31 cellular contexts compared by ENCODE assay signal in genomic region chr1:43229831-43230780, GRCh38. TPM values are rescaled to one million over a fixed set of nuclear protein-coding genes. Genes with fewer than 3 reads are reported as not detected.
DNase-seq lines count a peak whose midpoint lies in the region; TF ChIP-seq lines count a peak whose summit lies in the region.
"Had no signal": no experiment of that assay in that cellular context is flagged by ENCODE, and none has a peak within 500 bp of the region (broad histone marks: within the 10 kb centered on the region; RNA-seq: fewer than 3 reads in every experiment).

No MANE protein-coding gene starts in this region.

- no peak overlapping the region for H3K4me2 ChIP-seq in mammary epithelial cell (ENCODE audit: insufficient read depth, low read depth, low read length)
- H3K4me2 ChIP-seq in mesenchymal stem cell (ENCODE audit: low read length, poor library complexity, severe bottlenecking), result no peak overlapping the region
- H3K4me2 ChIP-seq: SK-N-SH had no signal

- no TSS peak for BruUV-seq in mammary epithelial cell (replicated peaks; lab: Mats Ljungman, UMichigan)

- CTCF ChIA-PET in mammary epithelial cell (lab: Charles Lee; ENCODE audit: low non-redundant PET), result no interaction called here

- H3K9me3 ChIP-seq in breast epithelium, result no peaks in the 10 kb centered on the region
- H3K9me3 ChIP-seq in mammary epithelial cell (replicated peaks; ENCODE audit: insufficient read depth, low read length), result no peaks in the 10 kb centered on the region
- H3K9me3 ChIP-seq in esophagus muscularis mucosa, result no peaks in the 10 kb centered on the region
- no peaks in the 10 kb centered on the region for H3K9me3 ChIP-seq in mesenchymal stem cell (ENCODE audit: control insufficient read depth, low read length)
- H3K9me3 ChIP-seq: heart right ventricle, prostate gland, SK-N-SH had no signal

- TF ChIP-seq POLR2A in breast epithelium (IDR thresholded peaks at IDR 0.05), result no peak
- TF ChIP-seq POLR2A in esophagus muscularis mucosa (IDR thresholded peaks at IDR 0.05; ENCODE audit: low read depth), result no peak

- TF ChIP-seq EP300 in esophagus muscularis mucosa (IDR thresholded peaks at IDR 0.05), result no peak

- peak overlapping the region in 1 of 2 experiments; percentile 39 for H2BK12ac ChIP-seq in mesenchymal stem cell (ENCODE audit: low read length in 2 of 2)

- no peak overlapping the region for H2AFZ ChIP-seq in mammary epithelial cell (ENCODE audit: low read depth, low read length)
- peak overlapping the region; percentile 29 for H2AFZ ChIP-seq in mesenchymal stem cell (ENCODE audit: low read depth, low read length)

- in situ Hi-C loops in mammary epithelial cell (cut with MboI; ENCODE audit: low sequenced_read_pairs in 2 of 2), result loop anchor here (10.0 to 25.0 kb wide), 3 partner anchors 182 to 432 kb away; partner anchors contain the start of gene KDM4A (in 1 of the 2)

- H3K4ac ChIP-seq in mesenchymal stem cell (ENCODE audit: low read depth in 1 of 2, low read length in 2 of 2), result no peak overlapping the region

- H4K20me1 ChIP-seq in mammary epithelial cell (ENCODE audit: insufficient read depth, low read length), result no peaks in the 10 kb centered on the region

- H3K23ac ChIP-seq in mesenchymal stem cell (ENCODE audit: low read length in 2 of 2), result no peak overlapping the region

- H3K79me1 ChIP-seq in mesenchymal stem cell (replicated peaks; ENCODE audit: low read length, poor library complexity, severe bottlenecking), result no peaks in the 10 kb centered on the region

- H4K91ac ChIP-seq in mesenchymal stem cell (ENCODE audit: low read length), result no peak overlapping the region

- dilution Hi-C loops in mammary epithelial cell (cut with HindIII; ENCODE audit: low sequenced_read_pairs), result no loop called here

- peak overlapping the region in 1 of 2 experiments; percentile 42 for H3K14ac ChIP-seq in mesenchymal stem cell (ENCODE audit: low read length in 2 of 2)

- H3K27me3 ChIP-seq in breast epithelium, result no peaks in the 10 kb centered on the region
- no peaks in the 10 kb centered on the region for H3K27me3 ChIP-seq in mammary epithelial cell (ENCODE audit: insufficient read depth, low read length)
- H3K27me3 ChIP-seq in esophagus muscularis mucosa, result no peaks in the 10 kb centered on the region
- peaks cover 0 to 4% of the 10 kb centered on the region in 2 experiments for H3K27me3 ChIP-seq in mesenchymal stem cell (ENCODE audit: control insufficient read depth in 1 of 2, insufficient read depth in 1 of 2, low read length in 2 of 2)
- H3K27me3 ChIP-seq: dorsolateral prefrontal cortex, foreskin keratinocyte, heart right ventricle had no signal

- H3K9ac ChIP-seq in mammary epithelial cell (ENCODE audit: insufficient read depth, low read length) (no peak overlapping the region), mesenchymal stem cell (ENCODE audit: low read length) (peak overlapping the region; percentile 9)
- H3K9ac ChIP-seq: SK-N-SH had no signal

- H2AK5ac ChIP-seq in mesenchymal stem cell (ENCODE audit: low read length, severe bottlenecking), result no peak overlapping the region

- no peak overlapping the region for H4K8ac ChIP-seq in mesenchymal stem cell (ENCODE audit: low read length)

- no peak overlapping the region for H2BK5ac ChIP-seq in mesenchymal stem cell (ENCODE audit: low read depth, low read length, poor library complexity, severe bottlenecking)

- WGBS in mammary epithelial cell (ENCODE audit: low coverage, missing lambda C conversion rate), result 90% methylated on average over 6 of the region's 6 CpGs
- WGBS in esophagus muscularis mucosa, result 80% methylated on average over 6 of the region's 6 CpGs
- 96% methylated on average over 6 of the region's 6 CpGs for WGBS in mesenchymal stem cell

- intact Hi-C loops in breast epithelium (cut with DNase I; ENCODE audit: low total_unique reads) (no loop called here), mammary epithelial cell (cut with micrococcal nuclease) (loop anchor here (5.0 to 10.0 kb wide), 6 partner anchors 153 to 815 kb away; partner anchors contain the start of gene ARTN), esophagus muscularis mucosa (cut with DNase I) (loop anchor here (10.0 kb wide), 1 partner anchor 115 kb away; no protein-coding TSS in a partner anchor)

- no peaks in the 10 kb centered on the region for H3K36me3 ChIP-seq in breast epithelium
- no peaks in the 10 kb centered on the region for H3K36me3 ChIP-seq in mammary epithelial cell (ENCODE audit: insufficient read depth, low read length)
- no peaks in the 10 kb centered on the region for H3K36me3 ChIP-seq in esophagus muscularis mucosa
- no peaks in the 10 kb centered on the region for H3K36me3 ChIP-seq in mesenchymal stem cell (ENCODE audit: control insufficient read depth in 1 of 2, insufficient read depth in 2 of 2, low read depth in 1 of 2, low read length in 2 of 2)
- H3K36me3 ChIP-seq: heart right ventricle, prostate gland had no signal

- TF ChIP-seq CTCF in breast epithelium (IDR thresholded peaks at IDR 0.05), result no peak
- TF ChIP-seq CTCF in mammary epithelial cell (conservative IDR thresholded peaks at IDR 0.05 in 1 of 2, IDR thresholded peaks at IDR 0.05 in 1 of 2; ENCODE audit: extremely low read depth in 1 of 2, insufficient read depth in 1 of 2, low read depth in 1 of 2, low read length in 2 of 2), result no peak
- TF ChIP-seq CTCF in esophagus muscularis mucosa (IDR thresholded peaks at IDR 0.05), result no peak

- H3K27ac ChIP-seq in breast epithelium (peak overlapping the region; percentile 45 to 77), mammary epithelial cell (ENCODE audit: insufficient read depth, low read depth, low read length) (no peak overlapping the region), esophagus muscularis mucosa (replicated peaks in 1 of 4) (peak overlapping the region in 3 of 4 donors; percentile 1 to 53 (median 40)), mesenchymal stem cell (ENCODE audit: low read length, poor library complexity, severe bottlenecking) (no peak overlapping the region)
- H3K27ac ChIP-seq: foreskin keratinocyte had no signal

- no peak overlapping the region for H2BK15ac ChIP-seq in mesenchymal stem cell (ENCODE audit: low read depth, poor library complexity, severe bottlenecking)

- no peaks in the 10 kb centered on the region for H3K79me2 ChIP-seq in mammary epithelial cell (ENCODE audit: insufficient read depth, low read length)

- H2BK120ac ChIP-seq in mesenchymal stem cell (ENCODE audit: low read depth, low read length), result no peak overlapping the region

- H3K4me1 ChIP-seq in breast epithelium (no peaks in the 10 kb centered on the region), mammary epithelial cell (ENCODE audit: insufficient read depth, low read length) (no peaks in the 10 kb centered on the region), esophagus muscularis mucosa (peaks cover 3 to 22% (median 10%) of the 10 kb centered on the region in 4 donors), mesenchymal stem cell (ENCODE audit: control insufficient read depth, insufficient read depth, low read depth, low read length) (peaks cover 2% of the 10 kb centered on the region)

- DNase-seq in breast epithelium (ENCODE audit: low spot score in 2 of 2) (no peak), mammary epithelial cell (no peak), esophagus muscularis mucosa (ENCODE audit: extremely low spot score) (no peak), mesenchymal stem cell (peak; percentile 24), ureter (ENCODE audit: low spot score) (peak; percentile 34), kidney tubule cell (ENCODE audit: low spot score) (no peak), HCEC 1CT (no peak)
- no peak for DNase-seq in effector CD4-positive, alpha-beta T cell
- DNase-seq: 8988T; activated CD4-positive, alpha-beta T cell treated with anti-CD3 and anti-CD28 coated beads for 4 hours; activated gamma-delta T cell; activated naive CD8-positive, alpha-beta T cell treated with anti-CD3 and anti-CD28 coated beads, Interleukin-2, amount 10 ng/mL, durations not matched to agents 7 days and 5 days; AML-193; CD4-positive, alpha-beta T cell; cerebellar nuclear complex; DMS153; dorsolateral prefrontal cortex; foreskin keratinocyte; H7; heart right ventricle; left cardiac atrium; mesendoderm; NCI-H1092; NCI-H187; NCI-H748 treated with DMSO at 0.1 percent for 48 hours; OCI-M1; SK-N-SH; stimulated activated naive CD8-positive, alpha-beta T cell treated with anti-CD3 and anti-CD28 coated beads, Interleukin-15, Interleukin-2, amounts not matched to agents 100 U/mL and 50 U/mL, for 24 hours; T-helper 2 cell had no signal

- H3K4me3 ChIP-seq in breast epithelium, result no peak overlapping the region
- no peak overlapping the region for H3K4me3 ChIP-seq in mammary epithelial cell (replicated peaks in 1 of 3; ENCODE audit: insufficient read depth in 1 of 3, low read depth in 2 of 3, low read length in 3 of 3)
- H3K4me3 ChIP-seq in esophagus muscularis mucosa, result no peak overlapping the region
- no peak overlapping the region for H3K4me3 ChIP-seq in mesenchymal stem cell (ENCODE audit: insufficient read depth in 1 of 2, low read depth in 1 of 2, low read length in 2 of 2)
- H3K4me3 ChIP-seq: dorsolateral prefrontal cortex, heart right ventricle, prostate gland had no signal

- no peak overlapping the region for H3K18ac ChIP-seq in mesenchymal stem cell (ENCODE audit: low read depth in 1 of 2, low read length in 2 of 2)

RNA-seq across cellular contexts. Expression of gene TMEM125, which starts 39.7 kb away (rescaled TPM):
- 10 to 100 TPM in 2 of 3 donors, not detected in 1; 19.3 to 30.1 TPM for total RNA-seq in breast epithelium
- 1 to 10 TPM in 1 of 2 donors, under 1 TPM in 1; 0.67 to 5.1 TPM for total RNA-seq in mammary epithelial cell
- polyA plus RNA-seq in mammary epithelial cell, result 2.2 TPM
- polyA minus RNA-seq in mammary epithelial cell, result 3.3 TPM
- under 1 TPM in 2 of 4 donors, not detected in 2; 0.26 to 0.40 TPM for total RNA-seq in esophagus muscularis mucosa
- polyA plus RNA-seq in mesenchymal stem cell (2013, experiment 1 of 2), result 0.03 TPM
- polyA plus RNA-seq in mesenchymal stem cell (2013, experiment 2 of 2), result 0.04 TPM
- total RNA-seq in ureter, result 12.1 TPM
- total RNA-seq: activated naive CD8-positive, alpha-beta T cell treated with anti-CD3 and anti-CD28 coated beads, Interleukin-2, amount 10 ng/mL, durations not matched to agents 7 days and 5 days; CD4-positive, alpha-beta T cell had no signal
- polyA plus RNA-seq: SK-N-SH had no signal

RNA-seq across cellular contexts. Expression of gene C1orf210, which starts 55.3 kb away (rescaled TPM):
- total RNA-seq in breast epithelium (10 to 100 TPM in 1 of 3 donors, 1 to 10 TPM in 1, not detected in 1; 7.2 to 31.3 TPM), mammary epithelial cell (1 to 10 TPM; 7.0 to 7.2 TPM), esophagus muscularis mucosa (not detected), ureter (12.0 TPM)
- polyA plus RNA-seq in mammary epithelial cell, result 7.6 TPM
- polyA minus RNA-seq in mammary epithelial cell, result 0.93 TPM
- not detected for polyA plus RNA-seq in mesenchymal stem cell (2013, experiment 1 of 2)
- not detected for polyA plus RNA-seq in mesenchymal stem cell (2013, experiment 2 of 2)
- total RNA-seq: activated naive CD8-positive, alpha-beta T cell treated with anti-CD3 and anti-CD28 coated beads, Interleukin-2, amount 10 ng/mL, durations not matched to agents 7 days and 5 days; CD4-positive, alpha-beta T cell; heart right ventricle; left cardiac atrium; skeletal muscle tissue had no signal
- polyA plus RNA-seq: heart right ventricle, SK-N-SH had no signal

RNA-seq across cellular contexts. Expression of gene CFAP57, which starts 58.0 kb away (rescaled TPM):
- total RNA-seq in breast epithelium, result under 1 TPM; 0.16 to 0.88 (median 0.66) TPM
- total RNA-seq in mammary epithelial cell, result under 1 TPM; 0.26 to 0.50 TPM
- 0.14 TPM for polyA plus RNA-seq in mammary epithelial cell
- not detected for polyA minus RNA-seq in mammary epithelial cell
- not detected for total RNA-seq in esophagus muscularis mucosa
- polyA plus RNA-seq in mesenchymal stem cell (2013, experiment 1 of 2), result 0.14 TPM
- polyA plus RNA-seq in mesenchymal stem cell (2013, experiment 2 of 2), result 0.14 TPM
- 0.47 TPM for total RNA-seq in ureter
- total RNA-seq: activated naive CD8-positive, alpha-beta T cell treated with anti-CD3 and anti-CD28 coated beads, Interleukin-2, amount 10 ng/mL, durations not matched to agents 7 days and 5 days; CD4-positive, alpha-beta T cell had no signal

RNA-seq across cellular contexts. Expression of gene EBNA1BP2, which starts 58.0 kb away (rescaled TPM):
- total RNA-seq in breast epithelium (10 to 100 TPM; 34.9 to 61.6 (median 46.4) TPM), mammary epithelial cell (100 to 1,000 TPM in 1 of 2 donors, 10 to 100 TPM in 1; 56.5 to 115 TPM), esophagus muscularis mucosa (10 to 100 TPM; 49.8 to 71.7 (median 58.4) TPM), ureter (63.0 TPM)
- 126 TPM for polyA plus RNA-seq in mammary epithelial cell
- polyA minus RNA-seq in mammary epithelial cell, result 74.2 TPM
- 64.4 TPM for polyA plus RNA-seq in mesenchymal stem cell (2013, experiment 1 of 2)
- 65.5 TPM for polyA plus RNA-seq in mesenchymal stem cell (2013, experiment 2 of 2)

Comparison
In these comparisons a context has a peak if more than half of its experiments do, and no peak if none do; other contexts are left out.
1. H3K27ac ChIP-seq: peak in breast epithelium (2 of 2) and esophagus muscularis mucosa (3 of 4); none in mammary epithelial cell (single experiment) and mesenchymal stem cell (single experiment).
2. DNase-seq: peak in mesenchymal stem cell (single experiment) and ureter (single experiment); none in breast epithelium (0 of 2), mammary epithelial cell (single experiment), esophagus muscularis mucosa (single experiment), kidney tubule cell (single experiment), HCEC 1CT (single experiment) and effector CD4-positive, alpha-beta T cell (single experiment).